19 cellular contexts compared by ENCODE assay signal in genomic region chr11:62048101-62048500, GRCh38.
DNase-seq lines count a peak whose midpoint lies in the region; TF ChIP-seq lines count a peak whose summit lies in the region.
"Had no signal": no experiment of that assay in that cellular context is flagged by ENCODE, and none has a peak within 500 bp of the region (broad histone marks: within the 10 kb centered on the region; RNA-seq: fewer than 3 reads in every experiment).

No MANE protein-coding gene starts in this region.

- H3K27ac ChIP-seq in breast epithelium (peak overlapping the region; percentile 72 to 77), smooth muscle cell (ENCODE audit: low read depth) (peak overlapping the region; percentile 30), adrenal gland (no peak overlapping the region), WERI-Rb-1 (no peak overlapping the region)
- H3K27ac ChIP-seq: gastroesophageal sphincter, left lung, neutrophil, thyroid gland had no signal

- H3K27me3 ChIP-seq in breast epithelium, result no peaks in the 10 kb centered on the region
- no peaks in the 10 kb centered on the region for H3K27me3 ChIP-seq in smooth muscle cell (ENCODE audit: low read depth)
- no peaks in the 10 kb centered on the region for H3K27me3 ChIP-seq in adrenal gland
- H3K27me3 ChIP-seq in WERI-Rb-1 (ENCODE audit: insufficient read depth, low read depth, severe bottlenecking), result no peaks in the 10 kb centered on the region
- H3K27me3 ChIP-seq: gastroesophageal sphincter, left lung, neutrophil, thyroid gland had no signal

- no peak for DNase-seq in HEK293T (ENCODE audit: extremely low spot score)
- no peak for DNase-seq in breast epithelium (ENCODE audit: low spot score in 2 of 2)
- DNase-seq in fibroblast of villous mesenchyme (ENCODE audit: low read depth), result peak; percentile 76
- no peak for DNase-seq in smooth muscle cell (lab: John Stamatoyannopoulos, UW; ENCODE audit: unreplicated experiment)
- DNase-seq in NAMALWA (ENCODE audit: low spot score), result no peak
- DNase-seq in adrenal gland, result no peak
- DNase-seq in WERI-Rb-1, result no peak
- no peak for DNase-seq in GM10266 (ENCODE audit: extremely low spot score)
- DNase-seq: activated CD4-positive, alpha-beta T cell treated with anti-CD3 and anti-CD28 coated beads, Interleukin-2, amount 50 U/mL, for 1 hour; activated naive CD4-positive, alpha-beta T cell treated with Interleukin-2 at 50 U/mL for 16 hours; AML-193; KBM-7; left lung; mucosa of descending colon; NCI-H187 treated with DMSO at 0.1 percent for 48 hours; stimulated activated naive CD4-positive, alpha-beta T cell; thyroid gland had no signal

- no peak overlapping the region for H3K4me2 ChIP-seq in smooth muscle cell

- H3K9me3 ChIP-seq in breast epithelium (no peaks in the 10 kb centered on the region), smooth muscle cell (replicated peaks; ENCODE audit: low read depth) (no peaks in the 10 kb centered on the region), adrenal gland (replicated peaks in 1 of 3) (no peaks in the 10 kb centered on the region), WERI-Rb-1 (ENCODE audit: severe bottlenecking) (no peaks in the 10 kb centered on the region)
- H3K9me3 ChIP-seq: gastroesophageal sphincter, left lung, mucosa of descending colon, neutrophil, thyroid gland had no signal

- TF ChIP-seq POLR2A in breast epithelium (IDR thresholded peaks at IDR 0.05) (no peak), adrenal gland (IDR thresholded peaks at IDR 0.05) (no peak)

- no peaks in the 10 kb centered on the region for H3K79me2 ChIP-seq in smooth muscle cell (ENCODE audit: low read depth)

- no peaks in the 10 kb centered on the region for H3K36me3 ChIP-seq in breast epithelium
- H3K36me3 ChIP-seq in smooth muscle cell (ENCODE audit: low read depth), result no peaks in the 10 kb centered on the region
- H3K36me3 ChIP-seq in adrenal gland (replicated peaks in 1 of 2), result no peaks in the 10 kb centered on the region
- no peaks in the 10 kb centered on the region for H3K36me3 ChIP-seq in WERI-Rb-1
- H3K36me3 ChIP-seq: gastroesophageal sphincter, left lung, neutrophil, thyroid gland had no signal

- no peaks in the 10 kb centered on the region for H3F3A ChIP-seq in smooth muscle cell (ENCODE audit: low read depth)

- H4K20me1 ChIP-seq in smooth muscle cell (ENCODE audit: low read depth), result no peaks in the 10 kb centered on the region

- POLR2A ChIA-PET in HEK293T (lab: Yijun Ruan, JAX), result interaction anchor here (1.0 to 3.1 kb wide), 2 partner anchors 80 to 98 kb away, joined by 5 to 16 read pairs; partner anchors contain the start of genes BEST1 and FTH1

- CTCF ChIA-PET in HEK293T (lab: Yijun Ruan, JAX), result interaction anchor here (1.3 kb wide), 1 partner anchor 149 kb away, joined by 6 read pairs; no protein-coding TSS in a partner anchor

- H3K4me1 ChIP-seq in breast epithelium (peaks cover 0 to 3% of the 10 kb centered on the region in 2 donors), smooth muscle cell (ENCODE audit: low read depth) (no peaks in the 10 kb centered on the region), adrenal gland (replicated peaks in 1 of 2) (no peaks in the 10 kb centered on the region)
- H3K4me1 ChIP-seq: gastroesophageal sphincter, left lung had no signal

- H3K9ac ChIP-seq in smooth muscle cell (ENCODE audit: low read depth), result no peak overlapping the region

- 17% methylated on average over 1 of the region's 1 CpG for WGBS in smooth muscle cell (ENCODE audit: low lambda C conversion rate)
- 54 to 76% (median 65%) methylated on average over 1 of the region's 1 CpG for WGBS in adrenal gland, 4 donors

- H3K4me3 ChIP-seq in breast epithelium (no peak overlapping the region), fibroblast of villous mesenchyme (ENCODE audit: low read depth, low read length) (no peak overlapping the region), smooth muscle cell (no peak overlapping the region), adrenal gland (no peak overlapping the region), WERI-Rb-1 (ENCODE audit: low read depth, low read length) (no peak overlapping the region)
- H3K4me3 ChIP-seq: gastroesophageal sphincter, left lung, mucosa of descending colon, thyroid gland had no signal

- H2AFZ ChIP-seq in smooth muscle cell (ENCODE audit: low read depth), result peak overlapping the region; percentile 19

- TF ChIP-seq CTCF in breast epithelium (IDR thresholded peaks at IDR 0.05) (no peak), fibroblast of villous mesenchyme (IDR thresholded peaks at IDR 0.05; ENCODE audit: insufficient read depth, low read depth, low read length) (no peak), smooth muscle cell (IDR thresholded peaks at IDR 0.05; ENCODE audit: borderline replicate concordance, insufficient read depth, poor library complexity, severe bottlenecking) (no peak), adrenal gland (IDR thresholded peaks at IDR 0.05) (no peak), WERI-Rb-1 (IDR thresholded peaks at IDR 0.05; ENCODE audit: low read depth, low read length) (no peak), GM10266 (IDR thresholded peaks at IDR 0.05; ENCODE audit: control insufficient read depth, insufficient read depth, low read depth, missing control alignments) (no peak)

- intact Hi-C loops in breast epithelium (cut with DNase I; ENCODE audit: low total_unique reads), result no loop called here
- intact Hi-C loops in adrenal gland (cut with DNase I), result no loop called here

TF ChIP-seq in HEK293T, 16 proteins besides CTCF, POLR2A, EP300 and RAD21:
- TF ChIP-seq FOXK2 (IDR thresholded peaks at IDR 0.05) (no peak), PKNOX1 (IDR thresholded peaks at IDR 0.05) (peak; percentile 27; the same call in 1 of the 2 replicates), SUZ12 (IDR thresholded peaks at IDR 0.05) (no peak)
TF ChIP-seq in HEK293T: peak in this region for 1.

Comparison
In these comparisons a context has a peak if more than half of its experiments do, and no peak if none do; other contexts are left out.
1. H3K27ac ChIP-seq: peak in breast epithelium (2 of 2) and smooth muscle cell (single experiment); none in adrenal gland (0 of 5) and WERI-Rb-1 (single experiment).